Comparison of ENCODE assay signal across 1 cellular context in the genomic region with DNA sequence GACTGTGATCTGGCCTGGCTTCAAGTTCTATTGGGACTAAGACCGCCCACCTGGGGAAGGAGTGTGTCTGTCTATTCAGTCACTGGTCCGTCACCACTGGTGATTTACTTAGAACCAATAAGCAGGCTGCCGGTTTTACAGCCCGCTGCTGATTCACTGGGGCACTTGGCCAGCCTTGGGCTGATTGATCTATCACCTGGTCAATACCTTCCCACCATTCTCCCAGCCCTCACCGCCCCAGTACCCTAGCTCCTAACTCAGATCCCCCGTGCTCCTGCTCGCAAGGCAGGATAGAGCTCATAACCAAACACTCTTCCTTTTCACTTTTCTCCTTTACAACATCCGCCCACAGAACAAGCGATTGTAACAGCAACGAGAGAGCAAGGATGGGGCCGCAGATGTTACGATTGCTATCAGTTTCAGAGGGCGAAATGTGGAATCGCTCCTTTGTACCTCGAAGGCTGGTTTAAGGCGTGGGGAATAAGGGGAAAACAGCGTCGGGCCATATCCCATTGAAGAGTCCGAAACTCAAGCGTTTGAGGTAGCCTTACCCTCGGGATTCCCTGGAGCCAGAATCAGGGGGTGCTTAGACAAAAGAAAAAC.
A peak's percentile ranks its signal among the peaks of the same experiment; 100 is the strongest.
TF ChIP-seq lines count a peak whose summit lies in the region.

No MANE protein-coding gene starts in this region.

TF ChIP-seq in GM12878, 131 proteins besides CTCF, POLR2A, EP300 and RAD21 (continued from another document):
- TF ChIP-seq POU2F2 (IDR thresholded peaks at IDR 0.05; ENCODE audit: borderline replicate concordance, low read depth, low read length) (no peak), IRF4 (IDR thresholded peaks at IDR 0.05; ENCODE audit: low read depth, low read length) (no peak), MYC (IDR thresholded peaks at IDR 0.05; ENCODE audit: insufficient read depth, insufficient read length, insufficient replicate concordance, low read length, severe bottlenecking) (no peak), SPI1 (IDR thresholded peaks at IDR 0.05; ENCODE audit: borderline replicate concordance, insufficient read depth, low read depth, low read length) (no peak), KDM1A (IDR thresholded peaks at IDR 0.05; ENCODE audit: borderline replicate concordance) (no peak), GABPA (IDR thresholded peaks at IDR 0.05; ENCODE audit: low read depth) (no peak), RFX5 (IDR thresholded peaks at IDR 0.05; ENCODE audit: low read depth, low read length) (peak; percentile 40; the same call in 1 of the 2 replicates), SRF (IDR thresholded peaks at IDR 0.05; ENCODE audit: low read depth in 2 of 2, low read length in 2 of 2) (no peak), BHLHE40 (IDR thresholded peaks at IDR 0.05; ENCODE audit: borderline replicate concordance in 1 of 2, low read depth in 2 of 2, low read length in 1 of 2) (no peak), FOXM1 (IDR thresholded peaks at IDR 0.05; ENCODE audit: low read depth, low read length) (no peak), MTA2 (IDR thresholded peaks at IDR 0.05; ENCODE audit: low read depth) (no peak; the same call in 1 of the 2 replicates), SREBF2 (IDR thresholded peaks at IDR 0.05; ENCODE audit: low read length) (peak; percentile 61; the same call in 1 of the 2 replicates), RUNX3 (IDR thresholded peaks at IDR 0.05; ENCODE audit: low read length) (0 out of 2 replicates have a peak, but pooled peaks have one; percentile 30), IKZF2 (IDR thresholded peaks at IDR 0.05) (peak in 1 of 2 experiments; percentile 29; a peak in 1 of 4 replicates), CBX3 (IDR thresholded peaks at IDR 0.05; ENCODE audit: borderline replicate concordance, low read depth) (no peak), FOS (IDR thresholded peaks at IDR 0.05; ENCODE audit: borderline replicate concordance, extremely low read depth, insufficient read length) (peak; percentile 15), ASH2L (IDR thresholded peaks at IDR 0.05; ENCODE audit: borderline replicate concordance, low read depth) (no peak), DPF2 (IDR thresholded peaks at IDR 0.05) (no peak; the same call in 1 of the 2 replicates), RBBP5 (conservative IDR thresholded peaks at IDR 0.05) (no peak), ZZZ3 (IDR thresholded peaks at IDR 0.05; ENCODE audit: control insufficient read depth, insufficient read length, low read depth) (no peak), CREB1 (IDR thresholded peaks at IDR 0.05; ENCODE audit: low read depth) (peak; percentile 82), WRNIP1 (IDR thresholded peaks at IDR 0.05; ENCODE audit: borderline replicate concordance, low read depth, low read length) (no peak), SMAD1 (IDR thresholded peaks at IDR 0.05; ENCODE audit: low read depth, partially characterized antibody) (no peak), NFYA (IDR thresholded peaks at IDR 0.05; ENCODE audit: borderline replicate concordance, low read depth, low read length) (peak; percentile 71; the same call in 1 of the 2 replicates), ZNF274 (IDR thresholded peaks at IDR 0.05; ENCODE audit: insufficient read depth, insufficient read length) (no peak), NBN (IDR thresholded peaks at IDR 0.05) (no peak), BACH1 (IDR thresholded peaks at IDR 0.05; ENCODE audit: borderline replicate concordance) (no peak)
- TF ChIP-seq, protein P1, sequence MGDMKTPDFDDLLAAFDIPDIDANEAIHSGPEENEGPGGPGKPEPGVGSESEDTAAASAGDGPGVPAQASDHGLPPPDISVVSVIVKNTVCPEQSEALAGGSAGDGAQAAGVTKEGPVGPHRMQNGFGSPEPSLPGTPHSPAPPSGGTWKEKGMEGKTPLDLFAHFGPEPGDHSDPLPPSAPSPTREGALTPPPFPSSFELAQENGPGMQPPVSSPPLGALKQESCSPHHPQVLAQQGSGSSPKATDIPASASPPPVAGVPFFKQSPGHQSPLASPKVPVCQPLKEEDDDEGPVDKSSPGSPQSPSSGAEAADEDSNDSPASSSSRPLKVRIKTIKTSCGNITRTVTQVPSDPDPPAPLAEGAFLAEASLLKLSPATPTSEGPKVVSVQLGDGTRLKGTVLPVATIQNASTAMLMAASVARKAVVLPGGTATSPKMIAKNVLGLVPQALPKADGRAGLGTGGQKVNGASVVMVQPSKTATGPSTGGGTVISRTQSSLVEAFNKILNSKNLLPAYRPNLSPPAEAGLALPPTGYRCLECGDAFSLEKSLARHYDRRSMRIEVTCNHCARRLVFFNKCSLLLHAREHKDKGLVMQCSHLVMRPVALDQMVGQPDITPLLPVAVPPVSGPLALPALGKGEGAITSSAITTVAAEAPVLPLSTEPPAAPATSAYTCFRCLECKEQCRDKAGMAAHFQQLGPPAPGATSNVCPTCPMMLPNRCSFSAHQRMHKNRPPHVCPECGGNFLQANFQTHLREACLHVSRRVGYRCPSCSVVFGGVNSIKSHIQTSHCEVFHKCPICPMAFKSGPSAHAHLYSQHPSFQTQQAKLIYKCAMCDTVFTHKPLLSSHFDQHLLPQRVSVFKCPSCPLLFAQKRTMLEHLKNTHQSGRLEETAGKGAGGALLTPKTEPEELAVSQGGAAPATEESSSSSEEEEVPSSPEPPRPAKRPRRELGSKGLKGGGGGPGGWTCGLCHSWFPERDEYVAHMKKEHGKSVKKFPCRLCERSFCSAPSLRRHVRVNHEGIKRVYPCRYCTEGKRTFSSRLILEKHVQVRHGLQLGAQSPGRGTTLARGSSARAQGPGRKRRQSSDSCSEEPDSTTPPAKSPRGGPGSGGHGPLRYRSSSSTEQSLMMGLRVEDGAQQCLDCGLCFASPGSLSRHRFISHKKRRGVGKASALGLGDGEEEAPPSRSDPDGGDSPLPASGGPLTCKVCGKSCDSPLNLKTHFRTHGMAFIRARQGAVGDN (IDR thresholded peaks at IDR 0.05), result no peak
- TF ChIP-seq, protein P2, sequence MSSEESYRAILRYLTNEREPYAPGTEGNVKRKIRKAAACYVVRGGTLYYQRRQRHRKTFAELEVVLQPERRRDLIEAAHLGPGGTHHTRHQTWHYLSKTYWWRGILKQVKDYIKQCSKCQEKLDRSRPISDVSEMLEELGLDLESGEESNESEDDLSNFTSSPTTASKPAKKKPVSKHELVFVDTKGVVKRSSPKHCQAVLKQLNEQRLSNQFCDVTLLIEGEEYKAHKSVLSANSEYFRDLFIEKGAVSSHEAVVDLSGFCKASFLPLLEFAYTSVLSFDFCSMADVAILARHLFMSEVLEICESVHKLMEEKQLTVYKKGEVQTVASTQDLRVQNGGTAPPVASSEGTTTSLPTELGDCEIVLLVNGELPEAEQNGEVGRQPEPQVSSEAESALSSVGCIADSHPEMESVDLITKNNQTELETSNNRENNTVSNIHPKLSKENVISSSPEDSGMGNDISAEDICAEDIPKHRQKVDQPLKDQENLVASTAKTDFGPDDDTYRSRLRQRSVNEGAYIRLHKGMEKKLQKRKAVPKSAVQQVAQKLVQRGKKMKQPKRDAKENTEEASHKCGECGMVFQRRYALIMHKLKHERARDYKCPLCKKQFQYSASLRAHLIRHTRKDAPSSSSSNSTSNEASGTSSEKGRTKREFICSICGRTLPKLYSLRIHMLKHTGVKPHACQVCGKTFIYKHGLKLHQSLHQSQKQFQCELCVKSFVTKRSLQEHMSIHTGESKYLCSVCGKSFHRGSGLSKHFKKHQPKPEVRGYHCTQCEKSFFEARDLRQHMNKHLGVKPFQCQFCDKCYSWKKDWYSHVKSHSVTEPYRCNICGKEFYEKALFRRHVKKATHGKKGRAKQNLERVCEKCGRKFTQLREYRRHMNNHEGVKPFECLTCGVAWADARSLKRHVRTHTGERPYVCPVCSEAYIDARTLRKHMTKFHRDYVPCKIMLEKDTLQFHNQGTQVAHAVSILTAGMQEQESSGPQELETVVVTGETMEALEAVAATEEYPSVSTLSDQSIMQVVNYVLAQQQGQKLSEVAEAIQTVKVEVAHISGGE (CRISPR knock-in tag; IDR thresholded peaks at IDR 0.05), result no peak
- TF ChIP-seq, protein P3, sequence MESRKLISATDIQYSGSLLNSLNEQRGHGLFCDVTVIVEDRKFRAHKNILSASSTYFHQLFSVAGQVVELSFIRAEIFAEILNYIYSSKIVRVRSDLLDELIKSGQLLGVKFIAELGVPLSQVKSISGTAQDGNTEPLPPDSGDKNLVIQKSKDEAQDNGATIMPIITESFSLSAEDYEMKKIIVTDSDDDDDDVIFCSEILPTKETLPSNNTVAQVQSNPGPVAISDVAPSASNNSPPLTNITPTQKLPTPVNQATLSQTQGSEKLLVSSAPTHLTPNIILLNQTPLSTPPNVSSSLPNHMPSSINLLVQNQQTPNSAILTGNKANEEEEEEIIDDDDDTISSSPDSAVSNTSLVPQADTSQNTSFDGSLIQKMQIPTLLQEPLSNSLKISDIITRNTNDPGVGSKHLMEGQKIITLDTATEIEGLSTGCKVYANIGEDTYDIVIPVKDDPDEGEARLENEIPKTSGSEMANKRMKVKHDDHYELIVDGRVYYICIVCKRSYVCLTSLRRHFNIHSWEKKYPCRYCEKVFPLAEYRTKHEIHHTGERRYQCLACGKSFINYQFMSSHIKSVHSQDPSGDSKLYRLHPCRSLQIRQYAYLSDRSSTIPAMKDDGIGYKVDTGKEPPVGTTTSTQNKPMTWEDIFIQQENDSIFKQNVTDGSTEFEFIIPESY (IDR thresholded peaks at IDR 0.05), result no peak
- TF ChIP-seq, protein P4, sequence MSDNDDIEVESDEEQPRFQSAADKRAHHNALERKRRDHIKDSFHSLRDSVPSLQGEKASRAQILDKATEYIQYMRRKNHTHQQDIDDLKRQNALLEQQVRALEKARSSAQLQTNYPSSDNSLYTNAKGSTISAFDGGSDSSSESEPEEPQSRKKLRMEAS (IDR thresholded peaks at IDR 0.05; ENCODE audit: low read depth, low read length), result no peak
- TF ChIP-seq, protein P5, sequence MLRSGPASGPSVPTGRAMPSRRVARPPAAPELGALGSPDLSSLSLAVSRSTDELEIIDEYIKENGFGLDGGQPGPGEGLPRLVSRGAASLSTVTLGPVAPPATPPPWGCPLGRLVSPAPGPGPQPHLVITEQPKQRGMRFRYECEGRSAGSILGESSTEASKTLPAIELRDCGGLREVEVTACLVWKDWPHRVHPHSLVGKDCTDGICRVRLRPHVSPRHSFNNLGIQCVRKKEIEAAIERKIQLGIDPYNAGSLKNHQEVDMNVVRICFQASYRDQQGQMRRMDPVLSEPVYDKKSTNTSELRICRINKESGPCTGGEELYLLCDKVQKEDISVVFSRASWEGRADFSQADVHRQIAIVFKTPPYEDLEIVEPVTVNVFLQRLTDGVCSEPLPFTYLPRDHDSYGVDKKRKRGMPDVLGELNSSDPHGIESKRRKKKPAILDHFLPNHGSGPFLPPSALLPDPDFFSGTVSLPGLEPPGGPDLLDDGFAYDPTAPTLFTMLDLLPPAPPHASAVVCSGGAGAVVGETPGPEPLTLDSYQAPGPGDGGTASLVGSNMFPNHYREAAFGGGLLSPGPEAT (IDR thresholded peaks at IDR 0.05; ENCODE audit: low read depth), result peak; percentile 19; the same call in 1 of the 2 replicates
- TF ChIP-seq, protein P6, sequence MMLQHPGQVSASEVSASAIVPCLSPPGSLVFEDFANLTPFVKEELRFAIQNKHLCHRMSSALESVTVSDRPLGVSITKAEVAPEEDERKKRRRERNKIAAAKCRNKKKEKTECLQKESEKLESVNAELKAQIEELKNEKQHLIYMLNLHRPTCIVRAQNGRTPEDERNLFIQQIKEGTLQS (IDR thresholded peaks at IDR 0.05; ENCODE audit: borderline replicate concordance, extremely low read depth, low read depth, low read length), result no peak
- TF ChIP-seq, protein P7, sequence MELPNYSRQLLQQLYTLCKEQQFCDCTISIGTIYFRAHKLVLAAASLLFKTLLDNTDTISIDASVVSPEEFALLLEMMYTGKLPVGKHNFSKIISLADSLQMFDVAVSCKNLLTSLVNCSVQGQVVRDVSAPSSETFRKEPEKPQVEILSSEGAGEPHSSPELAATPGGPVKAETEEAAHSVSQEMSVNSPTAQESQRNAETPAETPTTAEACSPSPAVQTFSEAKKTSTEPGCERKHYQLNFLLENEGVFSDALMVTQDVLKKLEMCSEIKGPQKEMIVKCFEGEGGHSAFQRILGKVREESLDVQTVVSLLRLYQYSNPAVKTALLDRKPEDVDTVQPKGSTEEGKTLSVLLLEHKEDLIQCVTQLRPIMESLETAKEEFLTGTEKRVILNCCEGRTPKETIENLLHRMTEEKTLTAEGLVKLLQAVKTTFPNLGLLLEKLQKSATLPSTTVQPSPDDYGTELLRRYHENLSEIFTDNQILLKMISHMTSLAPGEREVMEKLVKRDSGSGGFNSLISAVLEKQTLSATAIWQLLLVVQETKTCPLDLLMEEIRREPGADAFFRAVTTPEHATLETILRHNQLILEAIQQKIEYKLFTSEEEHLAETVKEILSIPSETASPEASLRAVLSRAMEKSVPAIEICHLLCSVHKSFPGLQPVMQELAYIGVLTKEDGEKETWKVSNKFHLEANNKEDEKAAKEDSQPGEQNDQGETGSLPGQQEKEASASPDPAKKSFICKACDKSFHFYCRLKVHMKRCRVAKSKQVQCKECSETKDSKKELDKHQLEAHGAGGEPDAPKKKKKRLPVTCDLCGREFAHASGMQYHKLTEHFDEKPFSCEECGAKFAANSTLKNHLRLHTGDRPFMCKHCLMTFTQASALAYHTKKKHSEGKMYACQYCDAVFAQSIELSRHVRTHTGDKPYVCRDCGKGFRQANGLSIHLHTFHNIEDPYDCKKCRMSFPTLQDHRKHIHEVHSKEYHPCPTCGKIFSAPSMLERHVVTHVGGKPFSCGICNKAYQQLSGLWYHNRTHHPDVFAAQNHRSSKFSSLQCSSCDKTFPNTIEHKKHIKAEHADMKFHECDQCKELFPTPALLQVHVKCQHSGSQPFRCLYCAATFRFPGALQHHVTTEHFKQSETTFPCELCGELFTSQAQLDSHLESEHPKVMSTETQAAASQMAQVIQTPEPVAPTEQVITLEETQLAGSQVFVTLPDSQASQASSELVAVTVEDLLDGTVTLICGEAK (IDR thresholded peaks at IDR 0.05; ENCODE audit: borderline replicate concordance), result no peak; the same call in 1 of the 2 replicates
- TF ChIP-seq, protein P8, sequence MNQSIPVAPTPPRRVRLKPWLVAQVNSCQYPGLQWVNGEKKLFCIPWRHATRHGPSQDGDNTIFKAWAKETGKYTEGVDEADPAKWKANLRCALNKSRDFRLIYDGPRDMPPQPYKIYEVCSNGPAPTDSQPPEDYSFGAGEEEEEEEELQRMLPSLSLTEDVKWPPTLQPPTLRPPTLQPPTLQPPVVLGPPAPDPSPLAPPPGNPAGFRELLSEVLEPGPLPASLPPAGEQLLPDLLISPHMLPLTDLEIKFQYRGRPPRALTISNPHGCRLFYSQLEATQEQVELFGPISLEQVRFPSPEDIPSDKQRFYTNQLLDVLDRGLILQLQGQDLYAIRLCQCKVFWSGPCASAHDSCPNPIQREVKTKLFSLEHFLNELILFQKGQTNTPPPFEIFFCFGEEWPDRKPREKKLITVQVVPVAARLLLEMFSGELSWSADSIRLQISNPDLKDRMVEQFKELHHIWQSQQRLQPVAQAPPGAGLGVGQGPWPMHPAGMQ (IDR thresholded peaks at IDR 0.05; ENCODE audit: borderline replicate concordance), result no peak
- TF ChIP-seq, protein P9, sequence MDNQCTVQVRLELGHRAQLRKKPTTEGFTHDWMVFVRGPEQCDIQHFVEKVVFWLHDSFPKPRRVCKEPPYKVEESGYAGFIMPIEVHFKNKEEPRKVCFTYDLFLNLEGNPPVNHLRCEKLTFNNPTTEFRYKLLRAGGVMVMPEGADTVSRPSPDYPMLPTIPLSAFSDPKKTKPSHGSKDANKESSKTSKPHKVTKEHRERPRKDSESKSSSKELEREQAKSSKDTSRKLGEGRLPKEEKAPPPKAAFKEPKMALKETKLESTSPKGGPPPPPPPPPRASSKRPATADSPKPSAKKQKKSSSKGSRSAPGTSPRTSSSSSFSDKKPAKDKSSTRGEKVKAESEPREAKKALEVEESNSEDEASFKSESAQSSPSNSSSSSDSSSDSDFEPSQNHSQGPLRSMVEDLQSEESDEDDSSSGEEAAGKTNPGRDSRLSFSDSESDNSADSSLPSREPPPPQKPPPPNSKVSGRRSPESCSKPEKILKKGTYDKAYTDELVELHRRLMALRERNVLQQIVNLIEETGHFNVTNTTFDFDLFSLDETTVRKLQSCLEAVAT (IDR thresholded peaks at IDR 0.05), result no peak
